Comparison of ENCODE assay signal across 14 cellular contexts in genomic region chr13:113970810-113971470, GRCh38. TPM values are rescaled to one million over a fixed set of nuclear protein-coding genes. Genes with fewer than 3 reads are reported as not detected.
A peak's percentile ranks its signal among the peaks of the same experiment; 100 is the strongest.
DNase-seq lines count a peak whose midpoint lies in the region; ATAC-seq and TF ChIP-seq lines count a peak whose summit lies in the region.
"Had no signal": no experiment of that assay in that cellular context is flagged by ENCODE, and none has a peak within 500 bp of the region (broad histone marks: within the 10 kb centered on the region; RNA-seq: fewer than 3 reads in every experiment).

No MANE protein-coding gene starts in this region.

- peak overlapping the region; percentile 60 for H3K27ac ChIP-seq in VCaP
- peak overlapping the region; percentile 65 to 96 (median 89) for H3K27ac ChIP-seq in gastroesophageal sphincter
- H3K27ac ChIP-seq in prostate gland, result peak overlapping the region; percentile 90 to 92
- H3K27ac ChIP-seq: BLaER1, SK-N-MC had no signal

- no peak overlapping the region for H3K27ac Mint-ChIP-seq in Calu3 (ENCODE audit: unreplicated experiment)
- no peak overlapping the region for H3K27ac Mint-ChIP-seq in activated CD4-positive, alpha-beta T cell treated with anti-CD3 and anti-CD28 coated beads, Interleukin-2, amount 10 ng/mL, durations not matched to agents 24 days and 14 days

- no peak overlapping the region for H3K4me3 ChIP-seq in gastroesophageal sphincter
- peak overlapping the region; percentile 6 to 12 for H3K4me3 ChIP-seq in prostate gland
- H3K4me3 ChIP-seq: BLaER1, SK-N-MC had no signal

- no peak for TF ChIP-seq POLR2A in gastroesophageal sphincter (IDR thresholded peaks at IDR 0.05)
- peak; percentile 46 for TF ChIP-seq POLR2A in prostate gland (IDR thresholded peaks at IDR 0.05)

- H3K4me1 ChIP-seq in gastroesophageal sphincter (peaks cover 0 to 27% (median 6%) of the 10 kb centered on the region in 3 donors), prostate gland (replicated peaks) (peaks cover 8% of the 10 kb centered on the region)
- H3K4me1 ChIP-seq: BLaER1 had no signal

- TF ChIP-seq EP300 in gastroesophageal sphincter (IDR thresholded peaks at IDR 0.05), result no peak

- peak; percentile 9 for DNase-seq in Calu3
- peak; percentile 96 for DNase-seq in prostate gland (ENCODE audit: low spot score)
- DNase-seq in activated CD4-positive, alpha-beta T cell treated with anti-CD3 and anti-CD28 coated beads, Interleukin-2, amount 10 ng/mL, durations not matched to agents 24 days and 14 days, result no peak
- DNase-seq in central memory CD4-positive, alpha-beta T cell, result no peak
- DNase-seq: activated CD8-positive, alpha-beta memory T cell treated with anti-CD3 and anti-CD28 coated beads for 24 hours; cerebellar nuclear complex; NCI-H2227 treated with DMSO at 0.1 percent for 48 hours; nucleus accumbens had no signal

- no TSS peak for BruUV-seq in Calu3 (replicated peaks; lab: Mats Ljungman, UMichigan)

- no peak for TF ChIP-seq CTCF in Calu3 (IDR thresholded peaks at IDR 0.05; ENCODE audit: unreplicated experiment)
- TF ChIP-seq CTCF in VCaP (conservative IDR thresholded peaks at IDR 0.05), result no peak
- no peak for TF ChIP-seq CTCF in gastroesophageal sphincter (IDR thresholded peaks at IDR 0.05)
- TF ChIP-seq CTCF in prostate gland (IDR thresholded peaks at IDR 0.05), result peak in 1 of 4 experiments; percentile 16

- no CpG with 5 or more reads among the region's 19 CpGs for WGBS in gastroesophageal sphincter (ENCODE audit: low coverage in 1 of 2), 2 donors
- 49% methylated on average over 19 of the region's 19 CpGs for WGBS in prostate gland

- ATAC-seq in gastroesophageal sphincter (peak; percentile 95), HG03439 (IDR thresholded peaks at IDR 0.05; ENCODE audit: unreplicated experiment) (no peak), HG02884 (IDR thresholded peaks at IDR 0.05; ENCODE audit: unreplicated experiment) (no peak)

- no peaks in the 10 kb centered on the region for H3K36me3 Mint-ChIP-seq in Calu3 (ENCODE audit: insufficient read depth, unreplicated experiment)
- H3K36me3 Mint-ChIP-seq in activated CD4-positive, alpha-beta T cell treated with anti-CD3 and anti-CD28 coated beads, Interleukin-2, amount 10 ng/mL, durations not matched to agents 24 days and 14 days (ENCODE audit: low read depth), result peaks cover 13% of the 10 kb centered on the region

- no peaks in the 10 kb centered on the region for H3K9me3 Mint-ChIP-seq in Calu3 (ENCODE audit: low read depth, unreplicated experiment)
- H3K9me3 Mint-ChIP-seq in activated CD4-positive, alpha-beta T cell treated with anti-CD3 and anti-CD28 coated beads, Interleukin-2, amount 10 ng/mL, durations not matched to agents 24 days and 14 days, result no peaks in the 10 kb centered on the region

- H3K9me3 ChIP-seq in gastroesophageal sphincter (no peaks in the 10 kb centered on the region), prostate gland (no peaks in the 10 kb centered on the region)

- no peaks in the 10 kb centered on the region for H3K27me3 ChIP-seq in gastroesophageal sphincter
- H3K27me3 ChIP-seq in prostate gland (replicated peaks; ENCODE audit: insufficient read depth), result no peaks in the 10 kb centered on the region
- H3K27me3 ChIP-seq: BLaER1 had no signal

- intact Hi-C loops in Calu3 (cut with micrococcal nuclease; ENCODE audit: unreplicated experiment), result no loop called here
- intact Hi-C loops in prostate gland (cut with DNase I), result loop anchor here (10.0 kb wide), 1 partner anchor 164 kb away; the partner anchor contains the start of gene RASA3
- intact Hi-C loops in activated CD4-positive, alpha-beta T cell treated with anti-CD3 and anti-CD28 coated beads, Interleukin-2, amount 10 ng/mL, durations not matched to agents 24 days and 14 days (cut with micrococcal nuclease), result no loop called here

- no peaks in the 10 kb centered on the region for H3K4me1 Mint-ChIP-seq in Calu3 (ENCODE audit: low read depth, unreplicated experiment)
- peaks cover 1% of the 10 kb centered on the region for H3K4me1 Mint-ChIP-seq in activated CD4-positive, alpha-beta T cell treated with anti-CD3 and anti-CD28 coated beads, Interleukin-2, amount 10 ng/mL, durations not matched to agents 24 days and 14 days

- CTCF ChIA-PET in Calu3 (lab: Charles Lee), result no interaction called here

- H3K36me3 ChIP-seq in gastroesophageal sphincter (peaks cover 0 to 24% of the 10 kb centered on the region in 2 donors), prostate gland (no peaks in the 10 kb centered on the region)

- H3K4me3 Mint-ChIP-seq in Calu3 (ENCODE audit: low read depth, unreplicated experiment), result no peak overlapping the region
- no peak overlapping the region for H3K4me3 Mint-ChIP-seq in activated CD4-positive, alpha-beta T cell treated with anti-CD3 and anti-CD28 coated beads, Interleukin-2, amount 10 ng/mL, durations not matched to agents 24 days and 14 days

- H3K27me3 Mint-ChIP-seq in Calu3 (ENCODE audit: unreplicated experiment), result no peaks in the 10 kb centered on the region
- H3K27me3 Mint-ChIP-seq in activated CD4-positive, alpha-beta T cell treated with anti-CD3 and anti-CD28 coated beads, Interleukin-2, amount 10 ng/mL, durations not matched to agents 24 days and 14 days, result no peaks in the 10 kb centered on the region

RNA-seq across cellular contexts. Expression of gene C13orf46, which starts 2.9 kb away (rescaled TPM):
- total RNA-seq in Calu3 (2022) (0.29 and 0.33 TPM in 2 replicates), gastroesophageal sphincter (1 to 10 TPM in 2 of 4 donors, under 1 TPM in 1, not detected in 1; 0.31 to 6.6 (median 5.9) TPM), prostate gland (1 to 10 TPM; 8.0 to 9.9 TPM)
- total RNA-seq in activated CD4-positive, alpha-beta T cell treated with anti-CD3 and anti-CD28 coated beads, Interleukin-2, amount 10 ng/mL, durations not matched to agents 24 days and 14 days, result 0.57 and 0.61 TPM in 2 replicates

Comparison
In these comparisons a context has a peak if more than half of its experiments do, and no peak if none do; other contexts are left out.
1. DNase-seq: peak in Calu3 (single experiment) and prostate gland (single experiment); none in activated CD4-positive, alpha-beta T cell treated with anti-CD3 and anti-CD28 coated beads, Interleukin-2, amount 10 ng/mL, durations not matched to agents 24 days and 14 days (single experiment) and central memory CD4-positive, alpha-beta T cell (single experiment).
2. H3K4me3 ChIP-seq: peak in prostate gland (2 of 2); none in gastroesophageal sphincter (0 of 2).
3. Peak in every context shown above with its lines, with median percentiles within 50 percentile points of each other: H3K27ac ChIP-seq.